12 cellular contexts compared by ENCODE assay signal in genomic region chr1:59128784-59129227, GRCh38.
A peak's percentile ranks its signal among the peaks of the same experiment; 100 is the strongest.
DNase-seq lines count a peak whose midpoint lies in the region; ATAC-seq and TF ChIP-seq lines count a peak whose summit lies in the region.
"Had no signal": no experiment of that assay in that cellular context is flagged by ENCODE, and none has a peak within 500 bp of the region (broad histone marks: within the 10 kb centered on the region; RNA-seq: fewer than 3 reads in every experiment).

No MANE protein-coding gene starts in this region.

- no peak overlapping the region for H3K4me3 ChIP-seq in foreskin fibroblast (ENCODE audit: low read depth in 1 of 2, low read length in 2 of 2)
- H3K4me3 ChIP-seq: lung had no signal

- DNase-seq in HCEC 1CT (peak; percentile 46), amniotic epithelial cell (ENCODE audit: low read depth) (peak; percentile 63), foreskin fibroblast (peak; percentile 53 to 64), COLO829 (ENCODE audit: low spot score) (no peak), putamen (ENCODE audit: low spot score) (no peak)
- DNase-seq: activated CD4-positive, alpha-beta T cell treated with anti-CD3 and anti-CD28 coated beads, Interleukin-2, amount 50 U/mL, for 48 hours; cerebellar nuclear complex; KBM-7; NCI-H2029 had no signal

- no peak for TF ChIP-seq CTCF in foreskin fibroblast (IDR thresholded peaks at IDR 0.05; ENCODE audit: low read depth, low read length)

- ATAC-seq in GM21576 (IDR thresholded peaks at IDR 0.05; ENCODE audit: unreplicated experiment) (no peak), HG02763 (IDR thresholded peaks at IDR 0.05; ENCODE audit: unreplicated experiment) (no peak)

Comparison
In these comparisons a context has a peak if more than half of its experiments do, and no peak if none do; other contexts are left out.
1. DNase-seq: peak in HCEC 1CT (single experiment), amniotic epithelial cell (single experiment) and foreskin fibroblast (2 of 2); none in COLO829 (single experiment) and putamen (single experiment).